ENCODE assay signal across 20 cellular contexts in the genomic region with DNA sequence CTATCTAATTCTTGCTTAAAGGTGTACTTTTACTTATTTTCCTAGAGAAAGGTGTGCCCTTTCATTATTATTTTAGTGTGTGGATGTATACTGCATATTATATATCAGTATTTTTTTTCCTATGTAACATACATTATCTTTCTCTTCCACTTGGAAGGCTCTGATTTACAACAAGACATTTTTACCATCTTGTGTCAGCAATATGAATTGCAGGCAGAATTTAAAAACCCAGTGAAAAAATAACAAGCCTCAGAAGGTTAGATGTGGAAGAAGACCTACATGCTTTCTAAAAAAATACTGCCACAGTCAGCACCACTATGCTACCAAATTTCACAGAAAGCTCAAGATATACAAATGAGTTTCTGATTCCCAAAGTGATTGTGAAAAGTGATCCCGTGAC.
"Had no signal": no experiment of that assay in that cellular context is flagged by ENCODE, and none has a peak within 500 bp of the region (broad histone marks: within the 10 kb centered on the region; RNA-seq: fewer than 3 reads in every experiment).

No MANE protein-coding gene starts in this region.

- H3K27ac ChIP-seq: epithelial cell of prostate, gastrocnemius medialis, psoas muscle, sigmoid colon, stomach, thyroid gland, vagina had no signal

- DNase-seq: effector CD8-positive, alpha-beta T cell; endodermal cell; foreskin fibroblast; gastrocnemius medialis; head of caudate nucleus; mesenchymal stem cell; mucosa of descending colon; naive B cell; nucleus accumbens; psoas muscle; right cardiac atrium; sigmoid colon; stimulated activated CD4-positive, alpha-beta T cell treated with anti-CD3 and anti-CD28 coated beads, Interleukin-2, amount 100 ng/mL, for 24 hours; stimulated activated CD4-positive, alpha-beta T cell treated with anti-CD3 and anti-CD28 coated beads, Interleukin-4, amount 100 ng/mL, for 24 hours; stimulated activated naive CD4-positive, alpha-beta T cell treated with Interleukin-2 at 50 U/mL for 16 hours; stomach; thyroid gland; trophoblast cell had no signal
